22 cellular contexts compared by ENCODE assay signal in genomic region chr5:127589309-127590036, GRCh38. TPM values are rescaled to one million over a fixed set of nuclear protein-coding genes. Genes with fewer than 3 reads are reported as not detected.
DNase-seq lines count a peak whose midpoint lies in the region; ATAC-seq, FAIRE-seq and TF ChIP-seq lines count a peak whose summit lies in the region.
"Had no signal": no experiment of that assay in that cellular context is flagged by ENCODE, and none has a peak within 500 bp of the region (broad histone marks: within the 10 kb centered on the region; RNA-seq: fewer than 3 reads in every experiment).

No MANE protein-coding gene starts in this region.

- no peak for TF ChIP-seq POLR2A in GM12891 (IDR thresholded peaks at IDR 0.05; ENCODE audit: low read depth, low read length)

- peak; percentile 86 for FAIRE-seq in GM12891 (lab: Jason Lieb, UNC)
- FAIRE-seq: RCC 7860 had no signal

- ATAC-seq in stimulated activated memory B cell treated with anti-CD40 and anti-IgM and Interleukin-4, amounts not matched to agents 10 μg/mL and 1 μg/mL and 100 μg/mL, for 72 hours: peak; percentile 54
- ATAC-seq in activated CD4-positive, alpha-beta T cell treated with anti-CD3 and anti-CD28 coated beads for 36 hours: no peak
- no peak for ATAC-seq in GM19463 (IDR thresholded peaks at IDR 0.05; ENCODE audit: unreplicated experiment)
- ATAC-seq: Right ventricle myocardium inferior had no signal

- H3K36me3 ChIP-seq in HEK293 (ENCODE audit: control insufficient read depth in 2 of 2, insufficient read depth in 1 of 2, low read length in 2 of 2): no peaks in the 10 kb centered on the region
- no peaks in the 10 kb centered on the region for H3K36me3 ChIP-seq in endodermal cell (ENCODE audit: control insufficient read depth, insufficient read depth, low read length)

- H3K9me3 ChIP-seq in HEK293 (ENCODE audit: control insufficient read depth, insufficient read depth, low read depth, low read length) (no peaks in the 10 kb centered on the region), endodermal cell (ENCODE audit: control insufficient read depth, low read length) (no peaks in the 10 kb centered on the region)

- H3K36me3 Mint-ChIP-seq in endodermal cell (ENCODE audit: low read depth): no peaks in the 10 kb centered on the region
- no peaks in the 10 kb centered on the region for H3K36me3 Mint-ChIP-seq in stimulated activated memory B cell treated with anti-CD40 and anti-IgM and Interleukin-4, amounts not matched to agents 10 μg/mL and 1 μg/mL and 100 μg/mL, for 72 hours
- no peaks in the 10 kb centered on the region for H3K36me3 Mint-ChIP-seq in activated CD4-positive, alpha-beta T cell treated with anti-CD3 and anti-CD28 coated beads for 36 hours (ENCODE audit: low read depth)

- H3K9me3 Mint-ChIP-seq in endodermal cell: no peaks in the 10 kb centered on the region
- H3K9me3 Mint-ChIP-seq in stimulated activated memory B cell treated with anti-CD40 and anti-IgM and Interleukin-4, amounts not matched to agents 10 μg/mL and 1 μg/mL and 100 μg/mL, for 72 hours: no peaks in the 10 kb centered on the region
- H3K9me3 Mint-ChIP-seq in activated CD4-positive, alpha-beta T cell treated with anti-CD3 and anti-CD28 coated beads for 36 hours (ENCODE audit: low read depth): no peaks in the 10 kb centered on the region

- no peak for TF ChIP-seq CTCF in HEK293 (tag by site-specific recombination; IDR thresholded peaks at IDR 0.05)
- TF ChIP-seq CTCF in endodermal cell (conservative IDR thresholded peaks at IDR 0.05): no peak

- no peaks in the 10 kb centered on the region for H3K27me3 ChIP-seq in endodermal cell (ENCODE audit: control insufficient read depth, insufficient read depth, low read length, poor library complexity, severe bottlenecking)

- 78 to 87% methylated on average over 6 to 12 of the region's 12 CpGs for WGBS in endodermal cell (ENCODE audit: insufficient coverage in 1 of 2, insufficient read length in 1 of 2), 2 experiments

- no peak overlapping the region for H3K27ac Mint-ChIP-seq in endodermal cell
- H3K27ac Mint-ChIP-seq in stimulated activated memory B cell treated with anti-CD40 and anti-IgM and Interleukin-4, amounts not matched to agents 10 μg/mL and 1 μg/mL and 100 μg/mL, for 72 hours: no peak overlapping the region
- no peak overlapping the region for H3K27ac Mint-ChIP-seq in activated CD4-positive, alpha-beta T cell treated with anti-CD3 and anti-CD28 coated beads for 36 hours

- H3K4me1 Mint-ChIP-seq in endodermal cell: peaks cover 28% of the 10 kb centered on the region
- H3K4me1 Mint-ChIP-seq in stimulated activated memory B cell treated with anti-CD40 and anti-IgM and Interleukin-4, amounts not matched to agents 10 μg/mL and 1 μg/mL and 100 μg/mL, for 72 hours: peaks cover 20% of the 10 kb centered on the region
- peaks cover 5% of the 10 kb centered on the region for H3K4me1 Mint-ChIP-seq in activated CD4-positive, alpha-beta T cell treated with anti-CD3 and anti-CD28 coated beads for 36 hours

- H3K27me3 Mint-ChIP-seq in endodermal cell (ENCODE audit: insufficient read depth): no peaks in the 10 kb centered on the region
- no peaks in the 10 kb centered on the region for H3K27me3 Mint-ChIP-seq in stimulated activated memory B cell treated with anti-CD40 and anti-IgM and Interleukin-4, amounts not matched to agents 10 μg/mL and 1 μg/mL and 100 μg/mL, for 72 hours
- peaks cover 8% of the 10 kb centered on the region for H3K27me3 Mint-ChIP-seq in activated CD4-positive, alpha-beta T cell treated with anti-CD3 and anti-CD28 coated beads for 36 hours

- H3K4me3 ChIP-seq in HEK293 (ENCODE audit: low read depth, low read length): no peak overlapping the region
- no peak overlapping the region for H3K4me3 ChIP-seq in endodermal cell (ENCODE audit: low read length)
- H3K4me3 ChIP-seq: GM23248 had no signal

- intact Hi-C loops in activated CD4-positive, alpha-beta T cell treated with anti-CD3 and anti-CD28 coated beads for 36 hours (cut with DNase I, micrococcal nuclease): no loop called here

- no peak overlapping the region for H3K4me3 Mint-ChIP-seq in endodermal cell
- no peak overlapping the region for H3K4me3 Mint-ChIP-seq in stimulated activated memory B cell treated with anti-CD40 and anti-IgM and Interleukin-4, amounts not matched to agents 10 μg/mL and 1 μg/mL and 100 μg/mL, for 72 hours
- H3K4me3 Mint-ChIP-seq in activated CD4-positive, alpha-beta T cell treated with anti-CD3 and anti-CD28 coated beads for 36 hours: no peak overlapping the region

- POLR2A ChIA-PET in HEK293 (lab: Yijun Ruan, JAX): no interaction called here
- POLR2A ChIA-PET in activated CD4-positive, alpha-beta T cell treated with anti-CD3 and anti-CD28 coated beads for 36 hours (lab: Charles Lee): no interaction called here

- CTCF ChIA-PET in HEK293 (lab: Yijun Ruan, JAX): interaction anchor here (1.3 kb wide), 1 partner anchor 289 kb away, joined by 5 read pairs; no protein-coding TSS in a partner anchor
- CTCF ChIA-PET in activated CD4-positive, alpha-beta T cell treated with anti-CD3 and anti-CD28 coated beads for 36 hours (lab: Charles Lee): no interaction called here

- no peak overlapping the region for H3K27ac ChIP-seq in HEK293 (ENCODE audit: extremely low read depth, low read depth, low read length)
- no peak overlapping the region for H3K27ac ChIP-seq in endodermal cell (ENCODE audit: low read depth, low read length)
- H3K27ac ChIP-seq: C4-2B, GM23248 had no signal

- DNase-seq in GM12891 (ENCODE audit: insufficient read length, low spot score): no peak
- peak; percentile 35 for DNase-seq in endodermal cell
- DNase-seq in activated CD4-positive, alpha-beta T cell treated with anti-CD3 and anti-CD28 coated beads for 36 hours: no peak
- no peak for DNase-seq in NCI-H2196 treated with DMSO at 0.1 percent for 48 hours (lab: John Stamatoyannopoulos, UW; ENCODE audit: unreplicated experiment)
- no peak for DNase-seq in middle frontal gyrus (ENCODE audit: extremely low spot score, low spot score)
- DNase-seq: DMS79, GM23248, NCI-H1105 treated with DMSO at 0.1 percent for 48 hours, NCI-H1694, NCI-H345, NCI-H526 treated with DMSO at 0.1 percent for 48 hours, SW 1271 had no signal

- H3K4me1 ChIP-seq in HEK293 (ENCODE audit: control insufficient read depth, insufficient read depth, low read length): peaks cover 5% of the 10 kb centered on the region; the same call in 1 of the 2 replicates
- peaks cover 5% of the 10 kb centered on the region for H3K4me1 ChIP-seq in endodermal cell (ENCODE audit: control insufficient read depth, insufficient read depth, low read length)

- H3K9ac ChIP-seq in endodermal cell (ENCODE audit: extremely low read depth, low read length, poor library complexity, severe bottlenecking): no peak overlapping the region
- H3K9ac ChIP-seq: GM23248 had no signal

TF ChIP-seq in GM12891, 5 proteins besides CTCF, POLR2A, EP300 and RAD21:
- TF ChIP-seq POLR2AphosphoS5 (IDR thresholded peaks at IDR 0.05; ENCODE audit: low read depth, low read length): no peak
- no peak for TF ChIP-seq SPI1 (IDR thresholded peaks at IDR 0.05; ENCODE audit: low read depth, low read length)
- TF ChIP-seq POU2F2 (IDR thresholded peaks at IDR 0.05; ENCODE audit: low read depth, low read length): no peak
- TF ChIP-seq PAX5 (IDR thresholded peaks at IDR 0.05; ENCODE audit: insufficient read depth, low read length, severe bottlenecking): no peak
- TF ChIP-seq TAF1 (IDR thresholded peaks at IDR 0.05; ENCODE audit: low read depth, low read length): no peak

TF ChIP-seq in HEK293, 187 proteins besides CTCF, POLR2A, EP300 and RAD21 (continues in another document):
- TF ChIP-seq ZNF174 (tag by site-specific recombination; IDR thresholded peaks at IDR 0.05) (no peak), ZNF791 (tag by site-specific recombination; IDR thresholded peaks at IDR 0.05) (no peak), EGR2 (tag by site-specific recombination; IDR thresholded peaks at IDR 0.05; ENCODE audit: low read depth) (no peak), ZNF549 (tag by site-specific recombination; IDR thresholded peaks at IDR 0.05) (no peak), ZNF140 (tag by site-specific recombination; IDR thresholded peaks at IDR 0.05) (peak; percentile 61; the same call in 1 of the 2 replicates), ZBTB7A (tag by site-specific recombination; IDR thresholded peaks at IDR 0.05; ENCODE audit: low read depth) (no peak)

RNA-seq across cellular contexts. Expression of gene CTXN3, which starts 59.4 kb away (rescaled TPM):
- not detected for polyA plus RNA-seq in GM12891 (2012; ENCODE audit: low read depth, missing spikeins)
- not detected for total RNA-seq in endodermal cell
- not detected for polyA plus RNA-seq in endodermal cell (2013, experiment 1 of 2)
- not detected for polyA plus RNA-seq in endodermal cell (2013, experiment 2 of 2)
- total RNA-seq in activated CD4-positive, alpha-beta T cell treated with anti-CD3 and anti-CD28 coated beads for 36 hours: not detected
- total RNA-seq: A673, GM23248, LHCN-M2, OCI-LY7, Right ventricle myocardium inferior, SK-MEL-5 had no signal
- polyA plus RNA-seq: GM23248 had no signal
